Comparison of ENCODE assay signal across 14 cellular contexts in the genomic region with DNA sequence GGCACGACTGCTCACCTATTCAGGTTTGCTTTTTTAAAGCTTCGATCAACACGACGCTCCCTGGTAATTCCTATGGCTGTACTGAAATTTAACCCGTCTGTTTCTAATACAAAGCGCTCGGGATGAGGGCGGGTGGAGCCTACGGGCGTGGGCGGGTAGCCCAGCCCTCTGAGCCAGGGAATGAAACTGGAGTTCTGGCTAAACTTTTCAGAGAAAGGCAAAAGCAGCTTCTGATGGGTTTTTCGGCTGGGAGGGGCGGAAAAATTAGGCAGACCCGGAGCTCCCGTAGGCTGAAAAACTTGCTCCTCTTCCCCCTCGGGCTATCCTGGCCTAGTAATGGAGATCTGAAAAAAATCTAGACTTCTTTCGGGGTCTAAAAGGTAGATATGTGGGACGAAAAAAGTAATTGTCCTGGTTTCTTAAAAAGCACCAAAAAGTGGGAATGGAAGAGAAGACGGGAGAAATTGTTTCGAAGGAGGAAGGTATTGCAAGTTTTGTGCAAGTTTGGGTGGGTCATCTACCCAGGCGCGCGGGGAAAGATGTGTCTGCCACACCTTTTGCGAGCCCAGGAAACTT. TPM values are rescaled to one million over a fixed set of nuclear protein-coding genes. Genes with fewer than 3 reads are reported as not detected.
DNase-seq lines count a peak whose midpoint lies in the region; ATAC-seq and TF ChIP-seq lines count a peak whose summit lies in the region.
"Had no signal": no experiment of that assay in that cellular context is flagged by ENCODE, and none has a peak within 500 bp of the region (broad histone marks: within the 10 kb centered on the region; RNA-seq: fewer than 3 reads in every experiment).

No MANE protein-coding gene starts in this region.

- H3K9me3 ChIP-seq in right cardiac atrium (ENCODE audit: control insufficient read depth, low read length) (no peaks in the 10 kb centered on the region), endodermal cell (ENCODE audit: control insufficient read depth, low read length) (no peaks in the 10 kb centered on the region), mucosa of descending colon (no peaks in the 10 kb centered on the region)
- H3K9me3 ChIP-seq: adrenal gland, lower lobe of right lung had no signal

- peaks cover 15% of the 10 kb centered on the region for H3K27me3 Mint-ChIP-seq in endodermal cell (ENCODE audit: insufficient read depth)

- no peaks in the 10 kb centered on the region for H3K27me3 ChIP-seq in right cardiac atrium (ENCODE audit: control insufficient read depth, insufficient read depth)
- H3K27me3 ChIP-seq in endodermal cell (ENCODE audit: control insufficient read depth, insufficient read depth, low read length, poor library complexity, severe bottlenecking): peaks cover 100% of the 10 kb centered on the region

- TF ChIP-seq CTCF in endodermal cell (conservative IDR thresholded peaks at IDR 0.05) (no peak), mucosa of descending colon (IDR thresholded peaks at IDR 0.05) (no peak)

- no peaks in the 10 kb centered on the region for H3K4me1 ChIP-seq in right cardiac atrium (ENCODE audit: control insufficient read depth, insufficient read depth, low read length)
- peaks cover 6% of the 10 kb centered on the region for H3K4me1 ChIP-seq in endodermal cell (ENCODE audit: control insufficient read depth, insufficient read depth, low read length)
- H3K4me1 ChIP-seq in mucosa of descending colon (ENCODE audit: low read depth): peaks cover 7% of the 10 kb centered on the region

- H3K4me1 Mint-ChIP-seq in endodermal cell: peaks cover 25% of the 10 kb centered on the region
- H3K4me1 Mint-ChIP-seq in stimulated activated effector memory CD8-positive, alpha-beta T cell treated with anti-CD3 and anti-CD28 coated beads, Interleukin-12 subunit alpha, Interleukin-12 subunit beta, amount 100 ng/mL, for 72 hours: peaks cover 13% of the 10 kb centered on the region

- ATAC-seq in right cardiac atrium: no peak
- ATAC-seq in left ventricle myocardium superior: no peak
- ATAC-seq in mucosa of descending colon: peak; percentile 31
- no peak for ATAC-seq in GM18498 (IDR thresholded peaks at IDR 0.05; ENCODE audit: unreplicated experiment)
- no peak for ATAC-seq in stimulated activated effector memory CD8-positive, alpha-beta T cell treated with anti-CD3 and anti-CD28 coated beads, Interleukin-12 subunit alpha, Interleukin-12 subunit beta, amount 100 ng/mL, for 72 hours
- ATAC-seq: activated CD8-positive, alpha-beta memory T cell treated with anti-CD3 and anti-CD28 coated beads, Interleukin-2, amount 10 ng/mL, durations not matched to agents 7 days and 5 days; lower lobe of right lung had no signal

- no peak overlapping the region for H3K27ac ChIP-seq in right cardiac atrium (ENCODE audit: low read length)
- H3K27ac ChIP-seq in endodermal cell (ENCODE audit: low read depth, low read length): no peak overlapping the region
- H3K27ac ChIP-seq: adrenal gland, lower lobe of right lung had no signal

- no peak overlapping the region for H3K27ac Mint-ChIP-seq in endodermal cell
- H3K27ac Mint-ChIP-seq in stimulated activated effector memory CD8-positive, alpha-beta T cell treated with anti-CD3 and anti-CD28 coated beads, Interleukin-12 subunit alpha, Interleukin-12 subunit beta, amount 100 ng/mL, for 72 hours: no peak overlapping the region
- H3K27ac Mint-ChIP-seq: activated CD8-positive, alpha-beta memory T cell treated with anti-CD3 and anti-CD28 coated beads, Interleukin-2, amount 10 ng/mL, durations not matched to agents 7 days and 5 days had no signal

- H3K9ac ChIP-seq in endodermal cell (ENCODE audit: extremely low read depth, low read length, poor library complexity, severe bottlenecking): no peak overlapping the region

- intact Hi-C loops in right cardiac atrium (cut with DNase I): no loop called here
- intact Hi-C loops in left ventricle myocardium superior (cut with micrococcal nuclease): no loop called here
- intact Hi-C loops in mucosa of descending colon (cut with DNase I, micrococcal nuclease): no loop called here

- H3K4me3 ChIP-seq in right cardiac atrium (ENCODE audit: low read length): peak overlapping the region; percentile 16
- H3K4me3 ChIP-seq in endodermal cell (ENCODE audit: low read length): peak overlapping the region; percentile 47
- H3K4me3 ChIP-seq in mucosa of descending colon: no peak overlapping the region
- H3K4me3 ChIP-seq: lower lobe of right lung had no signal

- H3K9me3 Mint-ChIP-seq in endodermal cell: no peaks in the 10 kb centered on the region
- no peaks in the 10 kb centered on the region for H3K9me3 Mint-ChIP-seq in stimulated activated effector memory CD8-positive, alpha-beta T cell treated with anti-CD3 and anti-CD28 coated beads, Interleukin-12 subunit alpha, Interleukin-12 subunit beta, amount 100 ng/mL, for 72 hours

- no peaks in the 10 kb centered on the region for H3K36me3 Mint-ChIP-seq in endodermal cell (ENCODE audit: low read depth)
- peaks cover 6% of the 10 kb centered on the region for H3K36me3 Mint-ChIP-seq in stimulated activated effector memory CD8-positive, alpha-beta T cell treated with anti-CD3 and anti-CD28 coated beads, Interleukin-12 subunit alpha, Interleukin-12 subunit beta, amount 100 ng/mL, for 72 hours
- H3K36me3 Mint-ChIP-seq: activated CD8-positive, alpha-beta memory T cell treated with anti-CD3 and anti-CD28 coated beads, Interleukin-2, amount 10 ng/mL, durations not matched to agents 7 days and 5 days had no signal

- no peak overlapping the region for H3K4me3 Mint-ChIP-seq in endodermal cell
- H3K4me3 Mint-ChIP-seq in stimulated activated effector memory CD8-positive, alpha-beta T cell treated with anti-CD3 and anti-CD28 coated beads, Interleukin-12 subunit alpha, Interleukin-12 subunit beta, amount 100 ng/mL, for 72 hours: no peak overlapping the region
- H3K4me3 Mint-ChIP-seq: activated CD8-positive, alpha-beta memory T cell treated with anti-CD3 and anti-CD28 coated beads, Interleukin-2, amount 10 ng/mL, durations not matched to agents 7 days and 5 days had no signal

- H3K36me3 ChIP-seq in endodermal cell (ENCODE audit: control insufficient read depth, insufficient read depth, low read length) (no peaks in the 10 kb centered on the region), mucosa of descending colon (ENCODE audit: low read depth) (no peaks in the 10 kb centered on the region)
- H3K36me3 ChIP-seq: adrenal gland, lower lobe of right lung had no signal

- DNase-seq in right cardiac atrium (no peak), left ventricle myocardium superior (no peak), endodermal cell (peak; percentile 72), mucosa of descending colon (peak in 2 of 3 donors; percentile 69 to 74), kidney tubule cell (ENCODE audit: low spot score) (no peak), HuH-7.5 (ENCODE audit: low spot score) (no peak)
- no peak for DNase-seq in stimulated activated effector memory CD8-positive, alpha-beta T cell treated with anti-CD3 and anti-CD28 coated beads, Interleukin-12 subunit alpha, Interleukin-12 subunit beta, amount 100 ng/mL, for 72 hours (ENCODE audit: low spot score in 2 of 2)
- DNase-seq: activated CD8-positive, alpha-beta memory T cell treated with anti-CD3 and anti-CD28 coated beads, Interleukin-2, amount 10 ng/mL, durations not matched to agents 7 days and 5 days; adrenal gland; GDM1; KG1; lower lobe of right lung; NCI-H2107 had no signal

- WGBS in right cardiac atrium: 5% methylated on average over 24 of the region's 24 CpGs
- WGBS in endodermal cell (ENCODE audit: insufficient coverage in 1 of 2, insufficient read length in 1 of 2), 2 experiments: 0 to 1% methylated on average over 17 to 24 of the region's 24 CpGs

RNA-seq across cellular contexts. Expression of gene NR5A2, which starts 7.4 kb away (rescaled TPM):
- total RNA-seq in right cardiac atrium (under 1 TPM; 0.32 to 0.58 (median 0.50) TPM), left ventricle myocardium superior (1.7 TPM), endodermal cell (1 to 10 TPM in 1 of 2 donors, under 1 TPM in 1; 0.62 to 1.7 TPM), mucosa of descending colon (10 to 100 TPM; 32.7 to 75.3 (median 47.9) TPM)
- 0.52 TPM for polyA plus RNA-seq in right cardiac atrium
- polyA plus RNA-seq in endodermal cell (2013, experiment 1 of 2): 0.36 TPM
- 0.21 TPM for polyA plus RNA-seq in endodermal cell (2013, experiment 2 of 2)

Comparison
In these comparisons a context has a peak if more than half of its experiments do, and no peak if none do; other contexts are left out.
1. DNase-seq: peak in endodermal cell (single experiment) and mucosa of descending colon (2 of 3); none in right cardiac atrium (0 of 3), left ventricle myocardium superior (single experiment), kidney tubule cell (single experiment), HuH-7.5 (single experiment) and stimulated activated effector memory CD8-positive, alpha-beta T cell treated with anti-CD3 and anti-CD28 coated beads, Interleukin-12 subunit alpha, Interleukin-12 subunit beta, amount 100 ng/mL, for 72 hours (0 of 2).
2. RNA of gene NR5A2, which starts 7.4 kb away (total RNA-seq): 32.7 to 75.3 TPM in mucosa of descending colon; 0.62 to 1.7 TPM in endodermal cell, 1.7 TPM in left ventricle myocardium superior (single experiment) and 0.32 to 0.58 TPM in right cardiac atrium; every median in the first group is over 10 times any median in the second.